12 cellular contexts compared by ENCODE assay signal in genomic region chr14:76782885-76783566, GRCh38. TPM values are rescaled to one million over a fixed set of nuclear protein-coding genes. Genes with fewer than 3 reads are reported as not detected.
A peak's percentile ranks its signal among the peaks of the same experiment; 100 is the strongest.
DNase-seq lines count a peak whose midpoint lies in the region; ATAC-seq and TF ChIP-seq lines count a peak whose summit lies in the region.
"Had no signal": no experiment of that assay in that cellular context is flagged by ENCODE, and none has a peak within 500 bp of the region (broad histone marks: within the 10 kb centered on the region; RNA-seq: fewer than 3 reads in every experiment).

No MANE protein-coding gene starts in this region.

- POLR2A ChIA-PET in T-cell (lab: Charles Lee), result interaction anchor here in 1 of 2 donors (0.7 kb wide), 1 partner anchor 15 kb away, joined by 7 read pairs; no protein-coding TSS in a partner anchor

- peaks cover 17 to 29% (median 26%) of the 10 kb centered on the region in 3 donors for H3K4me1 Mint-ChIP-seq in T-cell

- DNase-seq in GM13977 (ENCODE audit: low spot score) (peak; percentile 66), T-cell (peak in 1 of 34 experiments; percentile 12), esophagus muscularis mucosa (ENCODE audit: extremely low spot score) (peak; percentile 86), gastrocnemius medialis (no peak), left colon (no peak), islet precursor cell (no peak), NCI-H1092 treated with DMSO at 0.1 percent for 48 hours (lab: John Stamatoyannopoulos, UW) (no peak), NCI-H226 (no peak)
- DNase-seq: NCI-H1105 treated with DMSO at 0.1 percent for 48 hours had no signal

- peaks cover 7 to 77% (median 54%) of the 10 kb centered on the region in 4 donors for H3K36me3 ChIP-seq in esophagus muscularis mucosa
- peaks cover 0 to 23% of the 10 kb centered on the region in 2 donors for H3K36me3 ChIP-seq in gastrocnemius medialis

- H3K27ac ChIP-seq in esophagus muscularis mucosa (replicated peaks in 1 of 4), result peak overlapping the region; percentile 32 to 65 (median 45)
- H3K27ac ChIP-seq in gastrocnemius medialis, result peak overlapping the region; percentile 26 to 54 (median 45)

- H3K9me3 Mint-ChIP-seq in T-cell, result no peaks in the 10 kb centered on the region

- ATAC-seq in T-cell (replicated peaks in 1 of 4), result no peak
- no peak for ATAC-seq in gastrocnemius medialis
- ATAC-seq in left colon, result no peak

- no peaks in the 10 kb centered on the region for H3K27me3 Mint-ChIP-seq in T-cell

- CTCF ChIA-PET in T-cell (lab: Charles Lee), result interaction anchor here (1.1 to 4.0 kb wide), 2 partner anchors 66 to 73 kb away, joined by 5 to 27 read pairs; no protein-coding TSS in a partner anchor

- H3K4me3 Mint-ChIP-seq in T-cell, result peak overlapping the region; percentile 29 to 53 (median 48)

- in situ Hi-C loops in GM13977 (cut with MboI; ENCODE audit: low pct_unique_long_range_greater_than_20kb, low sequenced_read_pairs, unreplicated experiment), result no loop called here
- in situ Hi-C loops in gastrocnemius medialis (cut with MboI; ENCODE audit: low sequenced_read_pairs in 4 of 4), result loop anchor here in 3 of 4 donors (5.0 to 10.0 kb wide), 2 partner anchors 68 to 71 kb away; no protein-coding TSS in a partner anchor

- TF ChIP-seq CTCF in GM13977 (IDR thresholded peaks at IDR 0.05; ENCODE audit: extremely low read depth, insufficient read depth, missing control alignments) (no peak), esophagus muscularis mucosa (IDR thresholded peaks at IDR 0.05) (no peak), gastrocnemius medialis (IDR thresholded peaks at IDR 0.05 in 4 of 5, conservative IDR thresholded peaks at IDR 0.05 in 1 of 5) (no peak)

- 65% methylated on average over 9 of the region's 9 CpGs for WGBS in esophagus muscularis mucosa

- no peaks in the 10 kb centered on the region for H3K9me3 ChIP-seq in esophagus muscularis mucosa
- H3K9me3 ChIP-seq in gastrocnemius medialis, result no peaks in the 10 kb centered on the region

- TF ChIP-seq POLR2A in esophagus muscularis mucosa (IDR thresholded peaks at IDR 0.05; ENCODE audit: low read depth) (no peak), gastrocnemius medialis (IDR thresholded peaks at IDR 0.05) (no peak)

- H3K27me3 ChIP-seq in esophagus muscularis mucosa (no peaks in the 10 kb centered on the region), gastrocnemius medialis (no peaks in the 10 kb centered on the region)

- peaks cover 23% of the 10 kb centered on the region for H3K36me3 Mint-ChIP-seq in T-cell

- no peak overlapping the region for H3K4me3 ChIP-seq in esophagus muscularis mucosa
- no peak overlapping the region for H3K4me3 ChIP-seq in gastrocnemius medialis

- H3K4me1 ChIP-seq in esophagus muscularis mucosa (peaks cover 20 to 49% (median 42%) of the 10 kb centered on the region in 4 donors), gastrocnemius medialis (peaks cover 6 to 15% of the 10 kb centered on the region in 2 donors)

- intact Hi-C loops in esophagus muscularis mucosa (cut with DNase I) (no loop called here), gastrocnemius medialis (cut with DNase I; ENCODE audit: low total_unique reads) (no loop called here), left colon (cut with DNase I, micrococcal nuclease) (loop anchor here in 1 of 2 donors (5.0 kb wide), 1 partner anchor 66 kb away; no protein-coding TSS in a partner anchor)

- H3K27ac Mint-ChIP-seq in T-cell, result peak overlapping the region; percentile 86 to 94

- no peak for TF ChIP-seq EP300 in esophagus muscularis mucosa (IDR thresholded peaks at IDR 0.05)

RNA-seq across cellular contexts. Expression of gene VASH1, which starts 21.8 kb away (rescaled TPM):
- total RNA-seq in T-cell (10 to 100 TPM in 3 of 5 donors, 1 to 10 TPM in 2; 3.8 to 14.9 (median 10.3) TPM), esophagus muscularis mucosa (10 to 100 TPM in 2 of 4 donors, 1 to 10 TPM in 2; 5.6 to 17.5 (median 9.2) TPM), gastrocnemius medialis (1 to 10 TPM in 2 of 4 donors, under 1 TPM in 2; 0.56 to 6.1 (median 1.2) TPM), left colon (1 to 10 TPM; 1.6 to 5.6 TPM)

RNA-seq across cellular contexts. Expression of gene ANGEL1, which starts 29.7 kb away (rescaled TPM):
- total RNA-seq in T-cell (10 to 100 TPM; 15.4 to 33.7 (median 28.3) TPM), esophagus muscularis mucosa (10 to 100 TPM in 2 of 4 donors, 1 to 10 TPM in 2; 7.9 to 15.8 (median 11.3) TPM), gastrocnemius medialis (10 to 100 TPM in 3 of 4 donors, 1 to 10 TPM in 1; 8.6 to 16.9 (median 12.7) TPM), left colon (10 to 100 TPM; 12.9 to 13.2 TPM)

RNA-seq across cellular contexts. Expression of gene LRRC74A, which starts 43.2 kb away (rescaled TPM):
- not detected for total RNA-seq in T-cell
- total RNA-seq in esophagus muscularis mucosa, result not detected
- total RNA-seq in gastrocnemius medialis, result not detected
- total RNA-seq in left colon, result not detected
- total RNA-seq: endothelial cell of umbilical vein, liver, RPMI7951 had no signal

Comparison
In these comparisons a context has a peak if more than half of its experiments do, and no peak if none do; other contexts are left out.
1. DNase-seq: peak in GM13977 (single experiment) and esophagus muscularis mucosa (single experiment); none in gastrocnemius medialis (0 of 2), left colon (0 of 2), islet precursor cell (single experiment), NCI-H1092 treated with DMSO at 0.1 percent for 48 hours (single experiment) and NCI-H226 (single experiment).